In the genomic region with DNA sequence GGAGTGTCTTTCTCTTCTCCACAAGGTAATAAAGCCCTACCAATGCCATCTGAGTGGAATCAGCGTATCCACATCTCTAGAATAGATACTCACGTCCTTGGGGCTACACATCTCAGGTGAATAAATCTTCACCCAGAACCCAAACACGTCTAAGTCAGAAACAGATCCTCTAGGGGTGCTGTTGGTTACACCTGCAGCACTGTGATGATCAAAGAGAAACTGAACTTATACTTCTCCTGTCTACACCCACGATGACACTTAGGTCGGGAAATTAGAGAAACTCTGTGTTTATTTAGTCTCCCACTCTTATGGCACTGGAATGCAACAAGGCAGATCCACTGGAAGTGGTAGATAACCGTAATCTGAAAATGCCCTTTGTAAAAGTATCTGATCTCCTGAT, we compare ENCODE assay signal across 1 cellular context.
TF ChIP-seq lines count a peak whose summit lies in the region.

No MANE protein-coding gene starts in this region.

TF ChIP-seq in GM23338, 12 proteins besides CTCF, POLR2A, EP300 and RAD21 (continued from another document):
- TF ChIP-seq CREB1 (CRISPR knock-in tag; IDR thresholded peaks at IDR 0.05; ENCODE audit: low read depth), result no peak
TF ChIP-seq in GM23338: peak in this region for 0.
